Comparison of ENCODE assay signal across 23 cellular contexts in genomic region chr12:126362490-126362889, GRCh38.
"Had no signal": no experiment of that assay in that cellular context is flagged by ENCODE, and none has a peak within 500 bp of the region (broad histone marks: within the 10 kb centered on the region; RNA-seq: fewer than 3 reads in every experiment).

No MANE protein-coding gene starts in this region.

- H3K4me1 ChIP-seq: adrenal gland, esophagus squamous epithelium, pancreas, right lobe of liver, thyroid gland, uterus had no signal

- H3K27ac Mint-ChIP-seq: activated naive CD4-positive, alpha-beta T cell treated with anti-CD3 and anti-CD28 coated beads, Interleukin-2, amount 50 U/mL, for 24 hours; effector memory CD8-positive, alpha-beta T cell; naive thymus-derived CD8-positive, alpha-beta T cell; stimulated activated naive B cell treated with anti-CD40 and anti-IgM and Interleukin-4, amounts not matched to agents 10 μg/mL and 1 μg/mL and 100 μg/mL, for 72 hours had no signal

- H3K4me1 Mint-ChIP-seq: activated naive CD4-positive, alpha-beta T cell treated with anti-CD3 and anti-CD28 coated beads, Interleukin-2, amount 50 U/mL, for 24 hours; naive thymus-derived CD8-positive, alpha-beta T cell; stimulated activated naive B cell treated with anti-CD40 and anti-IgM and Interleukin-4, amounts not matched to agents 10 μg/mL and 1 μg/mL and 100 μg/mL, for 72 hours had no signal

- H3K27ac ChIP-seq: adrenal gland, cardiac muscle cell, esophagus squamous epithelium, pancreas, right lobe of liver, thyroid gland, uterus had no signal

- DNase-seq: activated CD4-positive, alpha-beta T cell treated with anti-CD3 and anti-CD28 coated beads, Interleukin-2, amount 50 U/mL, for 1 hour; activated CD8-positive, alpha-beta memory T cell treated with anti-CD3 and anti-CD28 coated beads, Interleukin-2, amount 50 U/mL, for 4 hours; activated effector memory CD4-positive, alpha-beta T cell treated with anti-CD3 and anti-CD28 coated beads, Interleukin-2, amount 50 U/mL, for 16 hours; activated T-cell treated with anti-CD3 and anti-CD28 coated beads, Interleukin-2, amount 50 U/mL, for 4 hours; adrenal gland; effector memory CD8-positive, alpha-beta T cell; esophagus squamous epithelium; hippocampal formation; left cardiac atrium; naive thymus-derived CD8-positive, alpha-beta T cell; pancreas; right lobe of liver; stimulated activated CD4-positive, alpha-beta T cell treated with anti-CD3 and anti-CD28 coated beads, Interleukin-4, amount 100 ng/mL, for 4 hours; stimulated activated naive B cell treated with anti-CD40 and anti-IgM and Interleukin-4, amounts not matched to agents 10 μg/mL and 1 μg/mL and 100 μg/mL, for 72 hours; T-helper 1 cell; T-helper 9 cell; thyroid gland; uterus had no signal

- H3K4me2 ChIP-seq: smooth muscle cell had no signal

- H3K27me3 Mint-ChIP-seq: activated naive CD4-positive, alpha-beta T cell treated with anti-CD3 and anti-CD28 coated beads, Interleukin-2, amount 50 U/mL, for 24 hours; effector memory CD8-positive, alpha-beta T cell; naive thymus-derived CD8-positive, alpha-beta T cell; stimulated activated naive B cell treated with anti-CD40 and anti-IgM and Interleukin-4, amounts not matched to agents 10 μg/mL and 1 μg/mL and 100 μg/mL, for 72 hours had no signal

- H3K36me3 Mint-ChIP-seq: activated naive CD4-positive, alpha-beta T cell treated with anti-CD3 and anti-CD28 coated beads, Interleukin-2, amount 50 U/mL, for 24 hours; stimulated activated naive B cell treated with anti-CD40 and anti-IgM and Interleukin-4, amounts not matched to agents 10 μg/mL and 1 μg/mL and 100 μg/mL, for 72 hours had no signal

- FAIRE-seq: astrocyte, islet of Langerhans, pancreas had no signal

- H3K27me3 ChIP-seq: adrenal gland, cardiac muscle cell, esophagus squamous epithelium, pancreas, right lobe of liver, thyroid gland, uterus had no signal

- H3K9me3 ChIP-seq: adrenal gland, esophagus squamous epithelium, pancreas, right lobe of liver, thyroid gland, uterus had no signal

- H3K4me3 ChIP-seq: adrenal gland, cardiac muscle cell, esophagus squamous epithelium, pancreas, right lobe of liver, smooth muscle cell, thyroid gland, uterus had no signal

- ATAC-seq: activated T-cell treated with anti-CD3 and anti-CD28 coated beads, Interleukin-2, amount 50 U/mL, for 4 hours; effector memory CD8-positive, alpha-beta T cell; left cardiac atrium; naive thymus-derived CD8-positive, alpha-beta T cell; pancreas; right lobe of liver had no signal

- H3K4me3 Mint-ChIP-seq: activated naive CD4-positive, alpha-beta T cell treated with anti-CD3 and anti-CD28 coated beads, Interleukin-2, amount 50 U/mL, for 24 hours; activated T-cell treated with anti-CD3 and anti-CD28 coated beads, Interleukin-2, amount 50 U/mL, for 4 hours; effector memory CD8-positive, alpha-beta T cell; naive thymus-derived CD8-positive, alpha-beta T cell; stimulated activated naive B cell treated with anti-CD40 and anti-IgM and Interleukin-4, amounts not matched to agents 10 μg/mL and 1 μg/mL and 100 μg/mL, for 72 hours had no signal

- H3K36me3 ChIP-seq: adrenal gland, cardiac muscle cell, esophagus squamous epithelium, pancreas, right lobe of liver, thyroid gland, uterus had no signal
